ENCODE assay signal across 15 cellular contexts in the genomic region with DNA sequence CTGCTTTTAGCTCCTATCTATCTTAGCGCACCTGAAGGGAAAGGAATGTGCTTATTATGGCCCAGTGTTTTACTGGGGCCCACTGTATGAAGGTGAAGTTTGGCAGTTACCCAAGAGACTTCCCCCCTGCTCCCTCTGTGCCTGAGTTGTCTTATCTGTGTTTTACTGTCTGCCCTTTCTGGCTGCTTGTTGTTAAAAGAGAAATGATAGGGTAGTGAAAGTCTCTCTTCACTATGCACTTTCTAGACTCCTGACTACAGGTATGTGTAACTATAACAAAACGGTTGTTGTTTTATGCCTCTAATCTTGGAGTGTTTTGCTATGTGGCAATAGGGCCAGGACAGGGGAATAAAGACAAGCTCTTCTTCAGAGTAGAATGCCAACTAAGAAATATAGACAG.
DNase-seq lines count a peak whose midpoint lies in the region; ATAC-seq and TF ChIP-seq lines count a peak whose summit lies in the region.
"Had no signal": no experiment of that assay in that cellular context is flagged by ENCODE, and none has a peak within 500 bp of the region (broad histone marks: within the 10 kb centered on the region; RNA-seq: fewer than 3 reads in every experiment).

No MANE protein-coding gene starts in this region.

- no peak for TF ChIP-seq CTCF in activated B cell treated with CpG ODN at 0.5 μM for 24 hours (IDR thresholded peaks at IDR 0.05)

- H3K27ac Mint-ChIP-seq in activated B cell treated with CpG ODN at 0.5 μM for 24 hours: peak overlapping the region; percentile 14
- peak overlapping the region; percentile 39 for H3K27ac Mint-ChIP-seq in memory B cell
- peak overlapping the region; percentile 57 for H3K27ac Mint-ChIP-seq in stimulated activated naive B cell treated with anti-CD40 and anti-IgM and Interleukin-4, amounts not matched to agents 10 μg/mL and 1 μg/mL and 100 μg/mL, for 72 hours
- no peak overlapping the region for H3K27ac Mint-ChIP-seq in activated T-cell treated with anti-CD3 and anti-CD28 coated beads, Interleukin-2, amount 50 U/mL, for 24 hours
- H3K27ac Mint-ChIP-seq: CD4-positive, alpha-beta memory T cell; HFFc6 had no signal

- ATAC-seq in activated B cell treated with CpG ODN at 0.5 μM for 24 hours (ENCODE audit: low read depth): no peak
- ATAC-seq in memory B cell (ENCODE audit: low read depth): no peak
- peak; percentile 31 to 52 for ATAC-seq in stimulated activated naive B cell treated with anti-CD40 and anti-IgM and Interleukin-4, amounts not matched to agents 10 μg/mL and 1 μg/mL and 100 μg/mL, for 72 hours (replicated peaks)
- no peak for ATAC-seq in GM19455 (IDR thresholded peaks at IDR 0.05; ENCODE audit: unreplicated experiment)
- ATAC-seq: HepG2 had no signal

- H3K9me3 Mint-ChIP-seq in activated B cell treated with CpG ODN at 0.5 μM for 24 hours (peaks cover 8% of the 10 kb centered on the region), memory B cell (peaks cover 1% of the 10 kb centered on the region)
- peaks cover 5 to 10% of the 10 kb centered on the region in 2 donors for H3K9me3 Mint-ChIP-seq in stimulated activated naive B cell treated with anti-CD40 and anti-IgM and Interleukin-4, amounts not matched to agents 10 μg/mL and 1 μg/mL and 100 μg/mL, for 72 hours
- no peaks in the 10 kb centered on the region for H3K9me3 Mint-ChIP-seq in activated T-cell treated with anti-CD3 and anti-CD28 coated beads, Interleukin-2, amount 50 U/mL, for 24 hours

- peaks cover 6% of the 10 kb centered on the region for H3K27me3 Mint-ChIP-seq in activated B cell treated with CpG ODN at 0.5 μM for 24 hours
- H3K27me3 Mint-ChIP-seq in memory B cell: peaks cover 3% of the 10 kb centered on the region
- H3K27me3 Mint-ChIP-seq in stimulated activated naive B cell treated with anti-CD40 and anti-IgM and Interleukin-4, amounts not matched to agents 10 μg/mL and 1 μg/mL and 100 μg/mL, for 72 hours: no peaks in the 10 kb centered on the region
- no peaks in the 10 kb centered on the region for H3K27me3 Mint-ChIP-seq in activated T-cell treated with anti-CD3 and anti-CD28 coated beads, Interleukin-2, amount 50 U/mL, for 24 hours

- DNase-seq in ELF-1 (ENCODE audit: low read depth, low spot score) (peak; percentile 3), activated B cell treated with CpG ODN at 0.5 μM for 24 hours (no peak), memory B cell (ENCODE audit: low spot score in 2 of 2) (no peak), posterior vena cava (ENCODE audit: low spot score) (no peak)
- DNase-seq in stimulated activated naive B cell treated with anti-CD40 and anti-IgM and Interleukin-4, amounts not matched to agents 10 μg/mL and 1 μg/mL and 100 μg/mL, for 72 hours: no peak
- DNase-seq in activated T-cell treated with anti-CD3 and anti-CD28 coated beads, Interleukin-2, amount 50 U/mL, for 24 hours: no peak
- DNase-seq: BE2C; CD4-positive, alpha-beta memory T cell; DMS153; DMS79 treated with DMSO at 0.1 percent for 48 hours; EL; GDM1; HFFc6 had no signal

- no peaks in the 10 kb centered on the region for H3K36me3 Mint-ChIP-seq in activated B cell treated with CpG ODN at 0.5 μM for 24 hours (ENCODE audit: low read depth)
- no peaks in the 10 kb centered on the region for H3K36me3 Mint-ChIP-seq in memory B cell
- peaks cover 4 to 5% of the 10 kb centered on the region in 2 donors for H3K36me3 Mint-ChIP-seq in stimulated activated naive B cell treated with anti-CD40 and anti-IgM and Interleukin-4, amounts not matched to agents 10 μg/mL and 1 μg/mL and 100 μg/mL, for 72 hours
- H3K36me3 Mint-ChIP-seq in activated T-cell treated with anti-CD3 and anti-CD28 coated beads, Interleukin-2, amount 50 U/mL, for 24 hours (ENCODE audit: low read depth): no peaks in the 10 kb centered on the region
- H3K36me3 Mint-ChIP-seq: CD4-positive, alpha-beta memory T cell had no signal

- H3K4me1 Mint-ChIP-seq in activated B cell treated with CpG ODN at 0.5 μM for 24 hours (peaks cover 18% of the 10 kb centered on the region), memory B cell (peaks cover 7% of the 10 kb centered on the region)
- peaks cover 8 to 17% of the 10 kb centered on the region in 2 donors for H3K4me1 Mint-ChIP-seq in stimulated activated naive B cell treated with anti-CD40 and anti-IgM and Interleukin-4, amounts not matched to agents 10 μg/mL and 1 μg/mL and 100 μg/mL, for 72 hours
- H3K4me1 Mint-ChIP-seq in activated T-cell treated with anti-CD3 and anti-CD28 coated beads, Interleukin-2, amount 50 U/mL, for 24 hours (ENCODE audit: low read depth): no peaks in the 10 kb centered on the region
- H3K4me1 Mint-ChIP-seq: CD4-positive, alpha-beta memory T cell had no signal

- intact Hi-C loops in activated B cell treated with CpG ODN at 0.5 μM for 24 hours (cut with micrococcal nuclease) (no loop called here), posterior vena cava (cut with DNase I) (no loop called here)

- H3K4me3 Mint-ChIP-seq in activated B cell treated with CpG ODN at 0.5 μM for 24 hours (no peak overlapping the region), memory B cell (no peak overlapping the region)
- H3K4me3 Mint-ChIP-seq in stimulated activated naive B cell treated with anti-CD40 and anti-IgM and Interleukin-4, amounts not matched to agents 10 μg/mL and 1 μg/mL and 100 μg/mL, for 72 hours: no peak overlapping the region
- no peak overlapping the region for H3K4me3 Mint-ChIP-seq in activated T-cell treated with anti-CD3 and anti-CD28 coated beads, Interleukin-2, amount 50 U/mL, for 24 hours
- H3K4me3 Mint-ChIP-seq: CD4-positive, alpha-beta memory T cell; HFFc6 had no signal

- CTCF ChIA-PET in activated B cell treated with CpG ODN at 0.5 μM for 24 hours (lab: Charles Lee): no interaction called here

- POLR2A ChIA-PET in activated B cell treated with CpG ODN at 0.5 μM for 24 hours (lab: Charles Lee): no interaction called here

Comparison
In these comparisons a context has a peak if more than half of its experiments do, and no peak if none do; other contexts are left out.
1. ATAC-seq: peak in stimulated activated naive B cell treated with anti-CD40 and anti-IgM and Interleukin-4, amounts not matched to agents 10 μg/mL and 1 μg/mL and 100 μg/mL, for 72 hours (2 of 2); none in activated B cell treated with CpG ODN at 0.5 μM for 24 hours (single experiment), memory B cell (single experiment) and GM19455 (single experiment).